In genomic region chr4:175281894-175282293, GRCh38 we compare ENCODE assay signal across 9 cellular contexts.
"Had no signal": no experiment of that assay in that cellular context is flagged by ENCODE, and none has a peak within 500 bp of the region (broad histone marks: within the 10 kb centered on the region; RNA-seq: fewer than 3 reads in every experiment).

No MANE protein-coding gene starts in this region.

- H3K9me3 ChIP-seq: HAP-1 had no signal

- H3K4me3 ChIP-seq: GM23248, GM23338, HAP-1 had no signal

- H3K4me3 Mint-ChIP-seq: GM23338, H9, HFFc6 had no signal

- H3K9ac ChIP-seq: GM23248 had no signal

- H3K36me3 ChIP-seq: HAP-1 had no signal

- H3K4me2 ChIP-seq: GM23338 had no signal

- ATAC-seq: GM23338, HCT116 had no signal

- H3K27ac ChIP-seq: GM23248 had no signal

- H3K4me1 ChIP-seq: HAP-1 had no signal

- H3K27ac Mint-ChIP-seq: GM23338, H9, HFFc6 had no signal

- H3K9me3 Mint-ChIP-seq: GM23338, H9, HFFc6 had no signal

- DNase-seq: GM23248, GOT3, H7, H9, HCEC 1CT, HFFc6 had no signal

- H2AFZ ChIP-seq: GM23248, GM23338 had no signal
